1 cellular context compared by ENCODE assay signal in the genomic region with DNA sequence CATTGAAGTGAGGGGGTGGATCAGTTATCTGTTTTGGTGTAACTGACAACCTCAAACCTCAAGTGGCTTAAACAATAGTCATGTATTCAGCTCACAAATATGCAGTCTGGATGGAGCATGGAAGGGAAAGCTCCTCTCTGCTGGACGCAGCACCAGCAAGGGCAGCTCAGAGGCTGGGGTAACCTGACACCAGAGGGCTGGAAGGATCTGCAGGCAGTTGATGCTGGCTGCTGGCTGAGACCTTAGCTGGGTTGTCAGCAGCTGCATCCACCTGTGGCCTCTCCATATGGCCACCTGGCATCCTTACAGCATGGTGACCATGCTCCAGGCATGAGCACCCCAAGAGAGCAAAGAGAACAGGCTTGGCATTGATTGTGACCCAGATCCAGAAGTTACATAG.
A peak's percentile ranks its signal among the peaks of the same experiment; 100 is the strongest.
TF ChIP-seq lines count a peak whose summit lies in the region.

No MANE protein-coding gene starts in this region.

TF ChIP-seq in HepG2, 621 proteins besides CTCF, POLR2A, EP300 and RAD21:
- TF ChIP-seq HNRNPLL (IDR thresholded peaks at IDR 0.05; ENCODE audit: low read depth, low read length, poor library complexity, severe bottlenecking) (no peak), SIX1 (CRISPR knock-in tag; IDR thresholded peaks at IDR 0.05; ENCODE audit: borderline replicate concordance) (0 out of 2 replicates have a peak, but pooled peaks have one; percentile 39)
